ENCODE assay signal across 8 cellular contexts in the genomic region with DNA sequence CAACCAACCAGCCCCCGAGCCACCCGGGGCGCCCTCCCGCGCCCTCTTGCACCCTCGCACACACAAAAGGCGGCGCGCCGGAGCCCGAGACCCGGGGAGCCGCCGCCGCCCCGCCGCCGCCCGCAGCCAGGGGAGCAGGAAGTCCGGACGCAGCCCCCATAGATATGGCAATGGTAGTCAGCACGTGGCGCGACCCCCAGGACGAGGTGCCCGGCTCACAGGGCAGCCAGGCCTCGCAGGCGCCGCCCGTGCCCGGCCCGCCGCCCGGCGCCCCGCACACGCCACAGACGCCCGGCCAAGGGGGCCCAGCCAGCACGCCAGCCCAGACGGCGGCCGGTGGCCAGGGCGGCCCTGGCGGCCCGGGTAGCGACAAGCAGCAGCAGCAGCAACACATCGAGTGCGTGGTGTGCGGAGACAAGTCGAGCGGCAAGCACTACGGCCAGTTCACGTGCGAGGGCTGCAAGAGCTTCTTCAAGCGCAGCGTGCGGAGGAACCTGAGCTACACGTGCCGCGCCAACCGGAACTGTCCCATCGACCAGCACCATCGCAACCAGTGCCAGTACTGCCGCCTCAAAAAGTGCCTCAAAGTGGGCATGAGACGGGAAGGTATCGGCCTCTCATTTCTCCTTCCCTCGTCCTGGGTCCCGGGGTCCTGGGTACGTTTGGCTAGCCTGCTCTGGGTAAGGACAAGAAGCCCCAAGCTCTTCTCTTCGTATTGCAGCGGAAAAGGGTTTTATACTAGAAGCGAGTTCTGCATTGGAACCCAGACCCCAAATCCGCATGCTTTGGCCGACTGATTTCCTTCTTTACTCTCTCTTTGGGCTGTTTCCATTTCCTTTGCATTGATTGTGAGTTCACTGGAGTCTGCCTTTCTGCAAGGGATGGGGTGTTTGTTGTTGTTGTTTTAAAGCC. TPM values are rescaled to one million over a fixed set of nuclear protein-coding genes. Genes with fewer than 3 reads are reported as not detected.
A peak's percentile ranks its signal among the peaks of the same experiment; 100 is the strongest.
DNase-seq lines count a peak whose midpoint lies in the region; ATAC-seq and TF ChIP-seq lines count a peak whose summit lies in the region.
"Had no signal": no experiment of that assay in that cellular context is flagged by ENCODE, and none has a peak within 500 bp of the region (broad histone marks: within the 10 kb centered on the region; RNA-seq: fewer than 3 reads in every experiment).

No MANE protein-coding gene starts in this region.

- no peak overlapping the region for H2AFZ ChIP-seq in GM23338

- no peaks in the 10 kb centered on the region for H3K9me3 ChIP-seq in muscle layer of duodenum (ENCODE audit: control insufficient read depth in 1 of 2, low read length in 2 of 2)

- peaks cover 61% of the 10 kb centered on the region for H3K4me1 Mint-ChIP-seq in GM23338

- H3K4me2 ChIP-seq in GM23338: peak overlapping the region; percentile 83

- H3K27ac Mint-ChIP-seq in GM23338: no peak overlapping the region
- H3K27ac Mint-ChIP-seq: activated B cell treated with CpG ODN at 0.5 μM for 24 hours had no signal

- H3K27me3 Mint-ChIP-seq in GM23338 (ENCODE audit: insufficient read depth, low read depth, poor library complexity): peaks cover 93% of the 10 kb centered on the region

- H3K27ac ChIP-seq in GM23338 (ENCODE audit: low read depth) (no peak overlapping the region), dorsolateral prefrontal cortex (peak overlapping the region in 40 of 59 donors; percentile 15 to 94 (median 75)), muscle layer of duodenum (ENCODE audit: low read length) (peak overlapping the region; percentile 93)

- no peaks in the 10 kb centered on the region for H3K36me3 Mint-ChIP-seq in GM23338 (ENCODE audit: low read depth)

- TF ChIP-seq CTCF in GM23338 (conservative IDR thresholded peaks at IDR 0.05; ENCODE audit: low read depth in 2 of 2) (no peak), dorsolateral prefrontal cortex (IDR thresholded peaks at IDR 0.05 in 54 of 56, conservative IDR thresholded peaks at IDR 0.05 in 2 of 56; ENCODE audit: low read depth in 1 of 56, partially characterized antibody in 56 of 56) (no peak)

- H3K36me3 ChIP-seq in GM23338 (ENCODE audit: insufficient read depth) (no peaks in the 10 kb centered on the region), muscle layer of duodenum (ENCODE audit: control insufficient read depth in 1 of 2, insufficient read depth in 2 of 2, low read length in 2 of 2) (no peaks in the 10 kb centered on the region)

- no peak for ATAC-seq in GM23338
- no peak for ATAC-seq in HG02798 (IDR thresholded peaks at IDR 0.05; ENCODE audit: poor library complexity, unreplicated experiment)
- ATAC-seq in GM21360 (IDR thresholded peaks at IDR 0.05; ENCODE audit: unreplicated experiment): no peak
- ATAC-seq in HG02973 (IDR thresholded peaks at IDR 0.05; ENCODE audit: unreplicated experiment): no peak

- DNase-seq in GM23338 (ENCODE audit: low spot score) (peak; percentile 82), NCI-H774 (lab: John Stamatoyannopoulos, UW) (peak; percentile 28), dorsolateral prefrontal cortex (no peak)
- DNase-seq: activated B cell treated with CpG ODN at 0.5 μM for 24 hours had no signal

- H4K20me1 ChIP-seq in GM23338 (replicated peaks; ENCODE audit: insufficient read depth): peaks cover 13% of the 10 kb centered on the region; the same call in 1 of the 2 replicates

- peak overlapping the region; percentile 54 for H3K4me3 ChIP-seq in GM23338
- H3K4me3 ChIP-seq in dorsolateral prefrontal cortex: peak overlapping the region in 58 of 59 donors; percentile 3 to 72 (median 52)
- H3K4me3 ChIP-seq in muscle layer of duodenum (ENCODE audit: low read depth in 1 of 2, low read length in 2 of 2): peak overlapping the region; percentile 95 to 98

- H3K4me3 Mint-ChIP-seq in GM23338: peak overlapping the region; percentile 72
- H3K4me3 Mint-ChIP-seq: activated B cell treated with CpG ODN at 0.5 μM for 24 hours had no signal

- H3K27me3 ChIP-seq in GM23338 (ENCODE audit: insufficient read depth) (peaks cover 95% of the 10 kb centered on the region), dorsolateral prefrontal cortex (peaks cover 10 to 96% (median 86%) of the 10 kb centered on the region in 45 donors), muscle layer of duodenum (ENCODE audit: low read depth, low read length) (no peaks in the 10 kb centered on the region)

- H3K9me3 Mint-ChIP-seq in GM23338: peaks cover 3% of the 10 kb centered on the region
- H3K9me3 Mint-ChIP-seq: activated B cell treated with CpG ODN at 0.5 μM for 24 hours had no signal

- H3K4me1 ChIP-seq in GM23338 (ENCODE audit: insufficient read depth) (peaks cover 78% of the 10 kb centered on the region), muscle layer of duodenum (ENCODE audit: control insufficient read depth in 1 of 2, insufficient read depth in 2 of 2, low read length in 2 of 2) (peaks cover 0 to 6% of the 10 kb centered on the region in 2 donors)

- intact Hi-C loops in dorsolateral prefrontal cortex (cut with DNase I): no loop called here

- no peaks in the 10 kb centered on the region for H3K79me2 ChIP-seq in GM23338 (replicated peaks; ENCODE audit: insufficient read depth)

- peaks cover 37% of the 10 kb centered on the region for H3F3A ChIP-seq in GM23338 (replicated peaks; ENCODE audit: low read depth)

- H3K9me2 ChIP-seq in GM23338 (ENCODE audit: insufficient read depth): no peaks in the 10 kb centered on the region

TF ChIP-seq in GM23338, 12 proteins besides CTCF, POLR2A, EP300 and RAD21:
- TF ChIP-seq EZH2phosphoT487 (IDR thresholded peaks at IDR 0.05; ENCODE audit: unreplicated experiment): peak; percentile 99
- TF ChIP-seq NANOG (IDR thresholded peaks at IDR 0.05; ENCODE audit: borderline replicate concordance): no peak
- peak; percentile 100 for TF ChIP-seq EZH2 (IDR thresholded peaks at IDR 0.05; ENCODE audit: low read depth, unreplicated experiment)

RNA-seq across cellular contexts. Expression of a gene that starts 1.7 kb away (rescaled TPM):
- not detected in 2 replicates for total RNA-seq in GM23338 (2014; rRNA removed; shearing (Covaris generic))
- polyA plus RNA-seq in GM23338 (2016; fragmentation: Nextera tagmentation; extraction: Ambion mirVana): 0.16 and 0.23 TPM in 2 replicates
- total RNA-seq in dorsolateral prefrontal cortex: 10 to 100 TPM in 65 of 120 experiments, 1 to 10 TPM in 55; 3.1 to 36.0 (median 10.5) TPM
- total RNA-seq: activated B cell treated with CpG ODN at 0.5 μM for 24 hours had no signal

Comparison
In these comparisons a context has a peak if more than half of its experiments do, and no peak if none do; other contexts are left out.
1. DNase-seq: peak in GM23338 (single experiment) and NCI-H774 (single experiment); none in dorsolateral prefrontal cortex (0 of 10).
2. Peak in every context shown above with its lines, with median percentiles within 50 percentile points of each other: H3K4me3 ChIP-seq.